ENCODE assay signal across 32 cellular contexts in genomic region chr5:139811076-139811607, GRCh38. TPM values are rescaled to one million over a fixed set of nuclear protein-coding genes. Genes with fewer than 3 reads are reported as not detected.
"Had no signal": no experiment of that assay in that cellular context is flagged by ENCODE, and none has a peak within 500 bp of the region (broad histone marks: within the 10 kb centered on the region; RNA-seq: fewer than 3 reads in every experiment).

No MANE protein-coding gene starts in this region.

- H3K27ac ChIP-seq: breast epithelium, colonic mucosa, left lung, lower lobe of right lung, neutrophil, ovary, prostate gland, sigmoid colon, stomach, suprapubic skin, tibial nerve had no signal

- DNase-seq: activated CD4-positive, alpha-beta T cell treated with anti-CD3 and anti-CD28 coated beads for 1 hour; activated CD4-positive, alpha-beta T cell treated with anti-CD3 and anti-CD28 coated beads, Interleukin-2, amount 10 ng/mL, durations not matched to agents 7 days and 5 days; activated CD8-positive, alpha-beta T cell treated with anti-CD3 and anti-CD28 coated beads for 36 hours; activated naive CD8-positive, alpha-beta T cell treated with anti-CD3 and anti-CD28 coated beads, Interleukin-2, amount 50 U/mL, for 24 hours; activated T-cell treated with anti-CD3 and anti-CD28 coated beads, Interleukin-2, amount 50 U/mL, for 4 hours; colonic mucosa; effector memory CD4-positive, alpha-beta T cell; immature natural killer cell; left lung; mesendoderm; nephron progenitor cell; retina; sigmoid colon; small intestine; stimulated activated CD4-positive, alpha-beta T cell treated with anti-CD3 and anti-CD28 coated beads, Interleukin-1b, Interleukin-23, amount 100 ng/mL, for 48 hours; stimulated activated CD4-positive, alpha-beta T cell treated with anti-CD3 and anti-CD28 coated beads, Interleukin-4, amount 100 ng/mL, for 4 hours; stimulated activated CD8-positive, alpha-beta memory T cell treated with anti-CD3 and anti-CD28 coated beads, Interleukin-4, amount 100 ng/mL, for 48 hours; stimulated activated naive B cell treated with anti-CD40 and anti-IgM and Interleukin-4, amounts not matched to agents 10 μg/mL and 1 μg/mL and 100 μg/mL, for 72 hours; stomach; T-helper 2 cell had no signal

- H3K27me3 ChIP-seq: breast epithelium, colonic mucosa, dorsolateral prefrontal cortex, ovary, suprapubic skin, tibial nerve had no signal

- H3K4me1 ChIP-seq: breast epithelium, colonic mucosa, left lung, lower lobe of right lung, prostate gland, sigmoid colon, stomach, suprapubic skin, tibial nerve had no signal

- H3K4me3 ChIP-seq: breast epithelium, colonic mucosa, dorsolateral prefrontal cortex, left lung, lower lobe of right lung, mucosa of descending colon, ovary, prostate gland, sigmoid colon, stomach, suprapubic skin, tibial nerve had no signal

- H3K9me3 ChIP-seq: breast epithelium, colonic mucosa, left lung, lower lobe of right lung, mucosa of descending colon, neutrophil, ovary, prostate gland, sigmoid colon, stomach, suprapubic skin, tibial nerve had no signal

- ATAC-seq: activated CD8-positive, alpha-beta T cell treated with anti-CD3 and anti-CD28 coated beads for 36 hours; activated naive CD8-positive, alpha-beta T cell treated with anti-CD3 and anti-CD28 coated beads, Interleukin-2, amount 50 U/mL, for 24 hours; activated T-cell treated with anti-CD3 and anti-CD28 coated beads, Interleukin-2, amount 50 U/mL, for 4 hours; activated T-helper 17 cell treated with anti-CD3 and anti-CD28 coated beads, Interleukin-2, amount 50 U/mL, for 72 hours; left lung; lower lobe of right lung; mucosa of descending colon; stimulated activated naive B cell treated with anti-CD40 and anti-IgM and Interleukin-4, amounts not matched to agents 10 μg/mL and 1 μg/mL and 100 μg/mL, for 72 hours had no signal

- H3K36me3 ChIP-seq: breast epithelium, colonic mucosa, left lung, lower lobe of right lung, neutrophil, ovary, prostate gland, sigmoid colon, stomach, suprapubic skin, tibial nerve had no signal

RNA-seq across cellular contexts. Expression of gene PSD2, which starts 15.5 kb away (rescaled TPM):
- total RNA-seq: activated CD4-positive, alpha-beta T cell treated with anti-CD3 and anti-CD28 coated beads, Interleukin-2, amount 10 ng/mL, durations not matched to agents 7 days and 5 days; activated T-cell treated with anti-CD3 and anti-CD28 coated beads, Interleukin-2, amount 50 U/mL, for 4 hours; activated T-helper 17 cell treated with anti-CD3 and anti-CD28 coated beads, Interleukin-2, amount 50 U/mL, for 72 hours; epithelial cell of proximal tubule; lower lobe of right lung; myocyte had no signal
